23 cellular contexts compared by ENCODE assay signal in the genomic region with DNA sequence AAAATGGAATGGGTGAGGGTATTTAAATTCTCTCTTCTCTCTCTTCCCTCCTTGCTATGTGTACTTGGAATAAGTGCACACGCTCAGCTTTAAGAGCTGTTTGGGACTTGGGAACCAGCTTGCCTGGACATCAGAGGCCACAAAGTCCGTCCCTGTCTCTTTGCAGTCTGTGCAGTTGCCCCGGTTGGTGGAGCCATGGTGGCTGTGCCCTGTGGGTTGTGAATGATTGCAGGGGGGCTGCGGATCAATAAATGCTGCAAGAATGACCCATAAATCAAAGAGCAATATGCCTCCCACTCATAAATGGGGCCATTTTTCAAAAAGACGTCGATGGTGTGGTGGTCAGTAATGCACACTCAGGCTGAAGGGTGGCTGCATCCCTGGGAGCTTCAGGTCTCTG.
DNase-seq lines count a peak whose midpoint lies in the region; TF ChIP-seq lines count a peak whose summit lies in the region.
"Had no signal": no experiment of that assay in that cellular context is flagged by ENCODE, and none has a peak within 500 bp of the region (broad histone marks: within the 10 kb centered on the region; RNA-seq: fewer than 3 reads in every experiment).

No MANE protein-coding gene starts in this region.

- no peaks in the 10 kb centered on the region for H3K27me3 ChIP-seq in SK-N-SH (ENCODE audit: insufficient read depth)
- no peaks in the 10 kb centered on the region for H3K27me3 ChIP-seq in MM.1S (replicated peaks; ENCODE audit: insufficient read depth, low read length)
- H3K27me3 ChIP-seq: BLaER1 had no signal

- POLR2A ChIA-PET in SK-N-SH (lab: Yijun Ruan, JAX): no interaction called here

- no peak overlapping the region for H3K4me3 Mint-ChIP-seq in nephron progenitor cell
- H3K4me3 Mint-ChIP-seq: CD14-positive monocyte; CD4-positive, alpha-beta memory T cell; CD4-positive, CD25-positive, alpha-beta regulatory T cell; CD8-positive, alpha-beta memory T cell had no signal

- peaks cover 2% of the 10 kb centered on the region for H3K27me3 Mint-ChIP-seq in nephron progenitor cell (ENCODE audit: low read depth, poor library complexity)
- H3K27me3 Mint-ChIP-seq: CD4-positive, CD25-positive, alpha-beta regulatory T cell had no signal

- no peak overlapping the region for H3K9ac ChIP-seq in SK-N-SH
- no peak overlapping the region for H3K9ac ChIP-seq in MM.1S (ENCODE audit: low read length)
- H3K9ac ChIP-seq: BLaER1 had no signal

- H3K4me1 Mint-ChIP-seq in nephron progenitor cell: peaks cover 9% of the 10 kb centered on the region
- H3K4me1 Mint-ChIP-seq: CD4-positive, alpha-beta memory T cell; CD4-positive, CD25-positive, alpha-beta regulatory T cell; CD8-positive, alpha-beta memory T cell had no signal

- WGBS in SK-N-SH (ENCODE audit: low lambda C conversion rate): 37% methylated on average over 6 of the region's 6 CpGs

- intact Hi-C loops in posterior vena cava (cut with DNase I): no loop called here

- H3K4me1 ChIP-seq in SK-N-SH (ENCODE audit: control insufficient read depth in 1 of 2, insufficient read depth in 2 of 2, low read depth in 1 of 2, low read length in 1 of 2) (no peaks in the 10 kb centered on the region; a peak in 1 of 4 replicates), MM.1S (ENCODE audit: low read length) (peaks cover 4% of the 10 kb centered on the region; the same call in 1 of the 2 replicates)
- H3K4me1 ChIP-seq: BE2C had no signal

- no peaks in the 10 kb centered on the region for H3K9me3 Mint-ChIP-seq in nephron progenitor cell
- H3K9me3 Mint-ChIP-seq: CD4-positive, alpha-beta memory T cell; CD8-positive, alpha-beta memory T cell had no signal

- H3K27ac Mint-ChIP-seq in nephron progenitor cell: peak overlapping the region; percentile 73
- H3K27ac Mint-ChIP-seq: CD14-positive monocyte; CD4-positive, alpha-beta memory T cell; CD4-positive, CD25-positive, alpha-beta regulatory T cell had no signal

- H3K4me3 ChIP-seq in SK-N-SH (ENCODE audit: low read depth in 2 of 2, low read length in 1 of 2): no peak overlapping the region
- no peak overlapping the region for H3K4me3 ChIP-seq in MM.1S (ENCODE audit: low read length)
- H3K4me3 ChIP-seq: BLaER1, GM12878 had no signal

- TF ChIP-seq CTCF in nephron progenitor cell (IDR thresholded peaks at IDR 0.05) (no peak), SK-N-SH (IDR thresholded peaks at IDR 0.05) (no peak), MM.1S (IDR thresholded peaks at IDR 0.05; ENCODE audit: low read length) (no peak)

- H3F3A ChIP-seq in SK-N-SH (replicated peaks; ENCODE audit: insufficient read depth): no peaks in the 10 kb centered on the region
- no peaks in the 10 kb centered on the region for H3F3A ChIP-seq in MM.1S (ENCODE audit: insufficient read depth, low read length)

- H3K79me2 ChIP-seq in SK-N-SH (ENCODE audit: insufficient read depth) (no peaks in the 10 kb centered on the region), MM.1S (ENCODE audit: low read length) (no peaks in the 10 kb centered on the region)

- H3K4me2 ChIP-seq in SK-N-SH (no peak overlapping the region), MM.1S (ENCODE audit: low read depth, low read length) (no peak overlapping the region)
- H3K4me2 ChIP-seq: BLaER1 had no signal

- no peaks in the 10 kb centered on the region for H3K9me2 ChIP-seq in SK-N-SH
- no peaks in the 10 kb centered on the region for H3K9me2 ChIP-seq in MM.1S (replicated peaks; ENCODE audit: insufficient read depth, low read length)

- H3K9me3 ChIP-seq in SK-N-SH (no peaks in the 10 kb centered on the region), MM.1S (replicated peaks; ENCODE audit: insufficient read depth, low read length) (no peaks in the 10 kb centered on the region)
- H3K9me3 ChIP-seq: BE2C, BLaER1 had no signal

- H3K36me3 ChIP-seq in SK-N-SH (replicated peaks in 1 of 2; ENCODE audit: control insufficient read depth in 1 of 2, insufficient read depth in 2 of 2, low read length in 1 of 2) (no peaks in the 10 kb centered on the region), MM.1S (replicated peaks; ENCODE audit: insufficient read depth, low read length) (no peaks in the 10 kb centered on the region)
- H3K36me3 ChIP-seq: BE2C, BLaER1 had no signal

- DNase-seq in nephron progenitor cell (no peak), posterior vena cava (ENCODE audit: low spot score) (peak; percentile 50), SK-N-SH (no peak), MM.1S (no peak)
- no peak for DNase-seq in activated CD4-positive, CD25-positive, alpha-beta regulatory T cell treated with anti-CD3 and anti-CD28 coated beads, Interleukin-2, amount 50 U/mL, for 72 hours
- DNase-seq: 8988T; ACHN; BE2C; C1 segment of cervical spinal cord; CD4-positive, alpha-beta memory T cell; CD4-positive, CD25-positive, alpha-beta regulatory T cell; CD8-positive, alpha-beta memory T cell; COR-L47; DMS 273 treated with DMSO at 0.1 percent for 48 hours; DMS153; DMS53; DMS79; DND-41; EL; GDM1 had no signal

- CTCF ChIA-PET in SK-N-SH (lab: Yijun Ruan, JAX): no interaction called here

- no peak overlapping the region for H2AFZ ChIP-seq in SK-N-SH (ENCODE audit: low read depth)
- no peak overlapping the region for H2AFZ ChIP-seq in MM.1S (ENCODE audit: low read length)

- H4K20me1 ChIP-seq in SK-N-SH (ENCODE audit: insufficient read depth) (no peaks in the 10 kb centered on the region), MM.1S (ENCODE audit: insufficient read depth, low read length) (no peaks in the 10 kb centered on the region)
- H4K20me1 ChIP-seq: BLaER1 had no signal

- H3K27ac ChIP-seq in SK-N-SH (ENCODE audit: low read depth in 2 of 2, low read length in 1 of 2) (no peak overlapping the region), MM.1S (ENCODE audit: low read length) (no peak overlapping the region)

- TF ChIP-seq EP300 in SK-N-SH (IDR thresholded peaks at IDR 0.05; ENCODE audit: borderline replicate concordance in 1 of 2, low read depth in 1 of 2, low read length in 1 of 2): no peak

- no peaks in the 10 kb centered on the region for H3K36me3 Mint-ChIP-seq in nephron progenitor cell (ENCODE audit: low read depth)
- H3K36me3 Mint-ChIP-seq: CD14-positive monocyte; CD4-positive, alpha-beta memory T cell; CD4-positive, CD25-positive, alpha-beta regulatory T cell; CD8-positive, alpha-beta memory T cell had no signal

- no peak for TF ChIP-seq RAD21 in SK-N-SH (IDR thresholded peaks at IDR 0.05; ENCODE audit: low read length)

TF ChIP-seq in SK-N-SH, 30 proteins besides CTCF, POLR2A, EP300 and RAD21:
- TF ChIP-seq ELF1 (IDR thresholded peaks at IDR 0.05) (no peak), JUND (IDR thresholded peaks at IDR 0.05) (no peak), YY1 (IDR thresholded peaks at IDR 0.05; ENCODE audit: low read depth) (no peak), RFX5 (IDR thresholded peaks at IDR 0.05; ENCODE audit: low read length) (no peak), CHD2 (IDR thresholded peaks at IDR 0.05; ENCODE audit: low read length, partially characterized antibody) (no peak), RXRA (IDR thresholded peaks at IDR 0.05; ENCODE audit: borderline replicate concordance, low read depth) (no peak), FOXJ3 (CRISPR knock-in tag; IDR thresholded peaks at IDR 0.05) (no peak), GATA2 (CRISPR knock-in tag; IDR thresholded peaks at IDR 0.05) (no peak), NRF1 (IDR thresholded peaks at IDR 0.05; ENCODE audit: low read depth, low read length) (no peak), SMC3 (IDR thresholded peaks at IDR 0.05; ENCODE audit: low read depth, low read length) (no peak), SIN3A (IDR thresholded peaks at IDR 0.05; ENCODE audit: borderline replicate concordance, low read depth, low read length) (no peak), TAF1 (IDR thresholded peaks at IDR 0.05; ENCODE audit: borderline replicate concordance, low read depth, low read length) (no peak), MEF2A (IDR thresholded peaks at IDR 0.05; ENCODE audit: borderline replicate concordance, low read depth) (no peak), RCOR1 (IDR thresholded peaks at IDR 0.05; ENCODE audit: low read length) (no peak)
- TF ChIP-seq, protein P1, sequence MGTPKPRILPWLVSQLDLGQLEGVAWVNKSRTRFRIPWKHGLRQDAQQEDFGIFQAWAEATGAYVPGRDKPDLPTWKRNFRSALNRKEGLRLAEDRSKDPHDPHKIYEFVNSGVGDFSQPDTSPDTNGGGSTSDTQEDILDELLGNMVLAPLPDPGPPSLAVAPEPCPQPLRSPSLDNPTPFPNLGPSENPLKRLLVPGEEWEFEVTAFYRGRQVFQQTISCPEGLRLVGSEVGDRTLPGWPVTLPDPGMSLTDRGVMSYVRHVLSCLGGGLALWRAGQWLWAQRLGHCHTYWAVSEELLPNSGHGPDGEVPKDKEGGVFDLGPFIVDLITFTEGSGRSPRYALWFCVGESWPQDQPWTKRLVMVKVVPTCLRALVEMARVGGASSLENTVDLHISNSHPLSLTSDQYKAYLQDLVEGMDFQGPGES (IDR thresholded peaks at IDR 0.05; ENCODE audit: low read depth, low read length): no peak
- TF ChIP-seq, protein P2, sequence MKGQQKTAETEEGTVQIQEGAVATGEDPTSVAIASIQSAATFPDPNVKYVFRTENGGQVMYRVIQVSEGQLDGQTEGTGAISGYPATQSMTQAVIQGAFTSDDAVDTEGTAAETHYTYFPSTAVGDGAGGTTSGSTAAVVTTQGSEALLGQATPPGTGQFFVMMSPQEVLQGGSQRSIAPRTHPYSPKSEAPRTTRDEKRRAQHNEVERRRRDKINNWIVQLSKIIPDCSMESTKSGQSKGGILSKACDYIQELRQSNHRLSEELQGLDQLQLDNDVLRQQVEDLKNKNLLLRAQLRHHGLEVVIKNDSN (IDR thresholded peaks at IDR 0.05; ENCODE audit: borderline replicate concordance, low read depth): no peak
- TF ChIP-seq, protein P3, sequence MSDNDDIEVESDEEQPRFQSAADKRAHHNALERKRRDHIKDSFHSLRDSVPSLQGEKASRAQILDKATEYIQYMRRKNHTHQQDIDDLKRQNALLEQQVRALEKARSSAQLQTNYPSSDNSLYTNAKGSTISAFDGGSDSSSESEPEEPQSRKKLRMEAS (IDR thresholded peaks at IDR 0.05; ENCODE audit: low read depth): no peak
- TF ChIP-seq, protein P4, sequence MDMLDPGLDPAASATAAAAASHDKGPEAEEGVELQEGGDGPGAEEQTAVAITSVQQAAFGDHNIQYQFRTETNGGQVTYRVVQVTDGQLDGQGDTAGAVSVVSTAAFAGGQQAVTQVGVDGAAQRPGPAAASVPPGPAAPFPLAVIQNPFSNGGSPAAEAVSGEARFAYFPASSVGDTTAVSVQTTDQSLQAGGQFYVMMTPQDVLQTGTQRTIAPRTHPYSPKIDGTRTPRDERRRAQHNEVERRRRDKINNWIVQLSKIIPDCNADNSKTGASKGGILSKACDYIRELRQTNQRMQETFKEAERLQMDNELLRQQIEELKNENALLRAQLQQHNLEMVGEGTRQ (IDR thresholded peaks at IDR 0.05; ENCODE audit: borderline replicate concordance, low read depth, low read length): no peak
TF ChIP-seq in SK-N-SH: peak in this region for 0.
